8 cellular contexts compared by ENCODE assay signal in the genomic region with DNA sequence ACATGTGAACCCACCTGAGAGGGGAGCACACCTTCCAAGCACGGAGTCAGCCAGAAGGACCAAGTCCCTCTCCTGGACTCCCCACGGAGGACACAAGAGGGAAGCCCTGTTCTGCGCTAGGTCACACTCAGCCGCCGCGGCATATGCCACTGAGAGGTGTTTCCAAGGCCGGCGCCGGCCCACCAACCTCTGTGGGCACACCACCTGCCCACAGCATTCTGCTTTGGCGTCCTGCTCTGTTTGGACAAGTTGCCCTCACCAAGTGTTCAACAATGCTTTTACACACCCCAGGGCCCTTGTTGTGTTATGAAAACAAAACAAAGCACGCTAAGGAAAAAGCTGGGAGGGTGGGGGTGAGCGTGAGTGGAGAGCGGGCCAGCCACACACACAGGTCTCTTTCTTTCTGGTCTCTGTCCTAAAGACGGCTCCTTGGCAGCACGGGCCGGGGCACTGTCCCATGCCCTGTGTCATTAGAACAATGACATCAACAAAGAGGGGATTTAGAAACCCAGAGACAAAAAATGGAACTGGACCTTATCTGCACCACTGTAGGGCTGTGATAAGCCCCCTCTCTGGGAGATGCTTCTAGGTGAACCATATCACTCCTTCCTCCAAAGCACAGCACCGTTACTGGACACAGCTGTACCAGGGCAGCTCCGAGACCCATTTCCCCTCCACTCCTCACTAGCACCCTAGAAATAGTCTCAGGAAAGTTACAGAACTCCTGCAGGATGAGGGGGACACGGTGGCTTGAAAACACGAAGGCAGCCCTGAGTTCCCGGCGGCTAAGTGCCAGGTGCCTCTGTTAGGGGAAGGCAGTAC. TPM values are rescaled to one million over a fixed set of nuclear protein-coding genes. Genes with fewer than 3 reads are reported as not detected.
DNase-seq lines count a peak whose midpoint lies in the region; ATAC-seq and TF ChIP-seq lines count a peak whose summit lies in the region.

No MANE protein-coding gene starts in this region.

- H3K36me3 ChIP-seq in Karpas-422 (ENCODE audit: insufficient read depth, low read length): no peaks in the 10 kb centered on the region
- H3K36me3 ChIP-seq in mammary epithelial cell (ENCODE audit: insufficient read depth, low read length): no peaks in the 10 kb centered on the region
- no peaks in the 10 kb centered on the region for H3K36me3 ChIP-seq in mucosa of stomach (ENCODE audit: control insufficient read depth, insufficient read depth, low read length)

- no TSS peak for BruUV-seq in mammary epithelial cell (replicated peaks; lab: Mats Ljungman, UMichigan)

- H4K20me1 ChIP-seq in Karpas-422 (ENCODE audit: insufficient read depth, low read depth, low read length) (no peaks in the 10 kb centered on the region), mammary epithelial cell (ENCODE audit: insufficient read depth, low read length) (no peaks in the 10 kb centered on the region)

- TF ChIP-seq CTCF in AG10803 (conservative IDR thresholded peaks at IDR 0.05; ENCODE audit: low read length) (no peak), mammary epithelial cell (conservative IDR thresholded peaks at IDR 0.05 in 1 of 2, IDR thresholded peaks at IDR 0.05 in 1 of 2; ENCODE audit: extremely low read depth in 1 of 2, insufficient read depth in 1 of 2, low read depth in 1 of 2, low read length in 2 of 2) (peak in 1 of 2 donors; percentile 30)

- H2AFZ ChIP-seq in Karpas-422 (ENCODE audit: low read length) (0 out of 2 replicates have a peak overlapping the region, but pooled peaks have one; percentile 38), mammary epithelial cell (ENCODE audit: low read depth, low read length) (peak overlapping the region; percentile 35)

- 7% methylated on average over 15 of the region's 22 CpGs for whole genome bisulfite sequencing in mammary epithelial cell (ENCODE audit: low coverage, missing lambda C conversion rate)

- dilution Hi-C loops in mammary epithelial cell (cut with HindIII; ENCODE audit: low sequenced_read_pairs): no loop called here

- H3K79me2 ChIP-seq in Karpas-422 (ENCODE audit: low read length) (no peaks in the 10 kb centered on the region), mammary epithelial cell (ENCODE audit: insufficient read depth, low read length) (peaks cover 98% of the 10 kb centered on the region)

- ATAC-seq in HG03520 (IDR thresholded peaks at IDR 0.05; ENCODE audit: unreplicated experiment): no peak
- ATAC-seq in GM21360 (IDR thresholded peaks at IDR 0.05; ENCODE audit: unreplicated experiment): no peak

- DNase-seq in AG10803 (ENCODE audit: low read depth) (no peak), Karpas-422 (no peak), mammary epithelial cell (peak; percentile 62), NCI-H446 treated with DMSO at 0.1 percent for 48 hours (lab: John Stamatoyannopoulos, UW) (no peak), AG20443 (ENCODE audit: low spot score) (no peak)

- peak overlapping the region; percentile 22; the same call in 1 of the 2 replicates for H3K9ac ChIP-seq in Karpas-422 (ENCODE audit: low read length)
- peak overlapping the region; percentile 71 for H3K9ac ChIP-seq in mammary epithelial cell (ENCODE audit: insufficient read depth, low read length)
- H3K9ac ChIP-seq in mucosa of stomach (ENCODE audit: low read length): peak overlapping the region; percentile 24

- peak overlapping the region; percentile 3; the same call in 1 of the 2 replicates for H3K4me3 ChIP-seq in AG10803 (ENCODE audit: low read length)
- no peak overlapping the region for H3K4me3 ChIP-seq in Karpas-422 (ENCODE audit: low read length)
- H3K4me3 ChIP-seq in mammary epithelial cell (replicated peaks in 1 of 3; ENCODE audit: insufficient read depth in 1 of 3, low read depth in 2 of 3, low read length in 3 of 3): peak overlapping the region in 1 of 3 experiments; percentile 21
- no peak overlapping the region for H3K4me3 ChIP-seq in mucosa of stomach (ENCODE audit: low read length)

- CTCF ChIA-PET in mammary epithelial cell (lab: Charles Lee; ENCODE audit: low non-redundant PET): no interaction called here

- H3K27ac ChIP-seq in Karpas-422 (ENCODE audit: low read length) (no peak overlapping the region), mammary epithelial cell (ENCODE audit: insufficient read depth, low read depth, low read length) (peak overlapping the region; percentile 71)

- H3K4me1 ChIP-seq in Karpas-422 (ENCODE audit: low read length) (peaks cover 53% of the 10 kb centered on the region), mammary epithelial cell (ENCODE audit: insufficient read depth, low read length) (peaks cover 78% of the 10 kb centered on the region), mucosa of stomach (ENCODE audit: control insufficient read depth, insufficient read depth, low read length) (peaks cover 88% of the 10 kb centered on the region)

- no peaks in the 10 kb centered on the region for H3K27me3 ChIP-seq in Karpas-422 (ENCODE audit: low read length)
- H3K27me3 ChIP-seq in mammary epithelial cell (ENCODE audit: insufficient read depth, low read length): no peaks in the 10 kb centered on the region
- H3K27me3 ChIP-seq in mucosa of stomach (ENCODE audit: control insufficient read depth, insufficient read depth, low read length): no peaks in the 10 kb centered on the region

- in situ Hi-C loops in mammary epithelial cell (cut with MboI; ENCODE audit: low sequenced_read_pairs in 2 of 2): no loop called here

- H3K9me3 ChIP-seq in Karpas-422 (ENCODE audit: low read length) (no peaks in the 10 kb centered on the region), mammary epithelial cell (replicated peaks; ENCODE audit: insufficient read depth, low read length) (no peaks in the 10 kb centered on the region), mucosa of stomach (ENCODE audit: control insufficient read depth, low read length) (no peaks in the 10 kb centered on the region)

- no peaks in the 10 kb centered on the region for H3K9me2 ChIP-seq in Karpas-422 (replicated peaks; ENCODE audit: insufficient read depth, low read length)

- H3K4me2 ChIP-seq in Karpas-422 (ENCODE audit: low read depth, low read length, poor library complexity, severe bottlenecking) (peak overlapping the region; percentile 68), mammary epithelial cell (ENCODE audit: insufficient read depth, low read depth, low read length) (peak overlapping the region; percentile 79)

- intact Hi-C loops in mammary epithelial cell (cut with micrococcal nuclease): no loop called here

RNA-seq across cellular contexts. Expression of gene SMAD7, which starts 17.0 kb away (rescaled TPM):
- total RNA-seq in Karpas-422 (2014; rRNA removed; shearing (Covaris generic); ENCODE audit: low replicate concordance): 1.3 and 2.1 TPM in 2 replicates
- 10 to 100 TPM; 15.7 to 20.0 TPM for total RNA-seq in mammary epithelial cell
- polyA plus RNA-seq in mammary epithelial cell: 8.2 TPM
- 53.8 TPM for polyA minus RNA-seq in mammary epithelial cell
